29 cellular contexts compared by ENCODE assay signal in genomic region chrX:152028611-152029010, GRCh38. TPM values are rescaled to one million over a fixed set of nuclear protein-coding genes. Genes with fewer than 3 reads are reported as not detected.
"Had no signal": no experiment of that assay in that cellular context is flagged by ENCODE, and none has a peak within 500 bp of the region (broad histone marks: within the 10 kb centered on the region; RNA-seq: fewer than 3 reads in every experiment).

No MANE protein-coding gene starts in this region.

- H3K9me3 ChIP-seq: ovary, psoas muscle, spleen, stomach, thoracic aorta, thyroid gland, tibial nerve, upper lobe of right lung, vagina had no signal

- H3K4me2 ChIP-seq: neural progenitor cell, smooth muscle cell had no signal

- H3K4me3 Mint-ChIP-seq: naive B cell; natural killer cell; nephron; neural progenitor cell; stimulated activated effector memory CD8-positive, alpha-beta T cell treated with anti-CD3 and anti-CD28 coated beads, Interleukin-12 subunit alpha, Interleukin-12 subunit beta, amount 100 ng/mL, for 72 hours; stimulated activated naive B cell treated with anti-CD40 and anti-IgM and Interleukin-4, amounts not matched to agents 10 μg/mL and 1 μg/mL and 100 μg/mL, for 72 hours; stimulated activated naive CD8-positive, alpha-beta T cell treated with anti-CD3 and anti-CD28 coated beads, Interleukin-15, Interleukin-2, amounts not matched to agents 100 ng/mL and 50 ng/mL, for 24 hours; type B pancreatic cell had no signal

- H3K27ac Mint-ChIP-seq: naive B cell; natural killer cell; nephron; neural progenitor cell; progenitor cell of endocrine pancreas; stimulated activated effector memory CD8-positive, alpha-beta T cell treated with anti-CD3 and anti-CD28 coated beads, Interleukin-12 subunit alpha, Interleukin-12 subunit beta, amount 100 ng/mL, for 72 hours; stimulated activated naive B cell treated with anti-CD40 and anti-IgM and Interleukin-4, amounts not matched to agents 10 μg/mL and 1 μg/mL and 100 μg/mL, for 72 hours; stimulated activated naive CD8-positive, alpha-beta T cell treated with anti-CD3 and anti-CD28 coated beads, Interleukin-15, Interleukin-2, amounts not matched to agents 100 ng/mL and 50 ng/mL, for 24 hours; type B pancreatic cell had no signal

- H3K79me2 ChIP-seq: parathyroid adenoma had no signal

- H3K4me3 ChIP-seq: neural progenitor cell, ovary, psoas muscle, skin epidermis, smooth muscle cell, spleen, stomach, thoracic aorta, thyroid gland, tibial nerve, upper lobe of right lung, vagina had no signal

- H3K36me3 Mint-ChIP-seq: naive B cell; natural killer cell; neural progenitor cell; stimulated activated effector memory CD8-positive, alpha-beta T cell treated with anti-CD3 and anti-CD28 coated beads, Interleukin-12 subunit alpha, Interleukin-12 subunit beta, amount 100 ng/mL, for 72 hours; stimulated activated naive B cell treated with anti-CD40 and anti-IgM and Interleukin-4, amounts not matched to agents 10 μg/mL and 1 μg/mL and 100 μg/mL, for 72 hours; type B pancreatic cell had no signal

- H3K27ac ChIP-seq: neural progenitor cell, ovary, psoas muscle, skin epidermis, spleen, stomach, thoracic aorta, thyroid gland, tibial nerve, upper lobe of right lung, vagina had no signal

- DNase-seq: naive B cell; natural killer cell; occipital lobe; ovary; posterior cingulate gyrus; psoas muscle; right cardiac atrium; spleen; stimulated activated CD4-positive, alpha-beta T cell treated with anti-CD3 and anti-CD28 coated beads, Interleukin-15, amount 100 ng/mL, for 24 hours; stimulated activated CD4-positive, alpha-beta T cell treated with anti-CD3 and anti-CD28 coated beads, Interleukin-2, amount 100 ng/mL, for 24 hours; stimulated activated CD4-positive, alpha-beta T cell treated with anti-CD3 and anti-CD28 coated beads, Interleukin-2, amount 100 ng/mL, for 48 hours; stimulated activated CD4-positive, alpha-beta T cell treated with anti-CD3 and anti-CD28 coated beads, Interleukin-4, amount 100 ng/mL, for 24 hours; stimulated activated naive B cell treated with anti-CD40 and anti-IgM and Interleukin-4, amounts not matched to agents 10 μg/mL and 1 μg/mL and 100 μg/mL, for 72 hours; stimulated activated naive CD4-positive, alpha-beta T cell treated with Interleukin-2 at 50 U/mL for 16 hours; stomach; thyroid gland; upper lobe of right lung had no signal

- H3K9me3 Mint-ChIP-seq: stimulated activated naive CD8-positive, alpha-beta T cell treated with anti-CD3 and anti-CD28 coated beads, Interleukin-15, Interleukin-2, amounts not matched to agents 100 ng/mL and 50 ng/mL, for 24 hours; type B pancreatic cell had no signal

- H3K4me1 ChIP-seq: neural progenitor cell, parathyroid adenoma, psoas muscle, spleen, stomach, thyroid gland, tibial nerve, upper lobe of right lung, vagina had no signal

- H3K4me1 Mint-ChIP-seq: naive B cell; natural killer cell; nephron; neural progenitor cell; stimulated activated effector memory CD8-positive, alpha-beta T cell treated with anti-CD3 and anti-CD28 coated beads, Interleukin-12 subunit alpha, Interleukin-12 subunit beta, amount 100 ng/mL, for 72 hours; stimulated activated naive B cell treated with anti-CD40 and anti-IgM and Interleukin-4, amounts not matched to agents 10 μg/mL and 1 μg/mL and 100 μg/mL, for 72 hours had no signal

- H3K27me3 Mint-ChIP-seq: naive B cell; progenitor cell of endocrine pancreas; stimulated activated naive B cell treated with anti-CD40 and anti-IgM and Interleukin-4, amounts not matched to agents 10 μg/mL and 1 μg/mL and 100 μg/mL, for 72 hours; stimulated activated naive CD8-positive, alpha-beta T cell treated with anti-CD3 and anti-CD28 coated beads, Interleukin-15, Interleukin-2, amounts not matched to agents 100 ng/mL and 50 ng/mL, for 24 hours; type B pancreatic cell had no signal

- H3K36me3 ChIP-seq: neural progenitor cell, ovary, spleen, stomach, thoracic aorta, thyroid gland, tibial nerve, upper lobe of right lung, vagina had no signal

- H3K27me3 ChIP-seq: neural progenitor cell, ovary, spleen, stomach, thyroid gland, tibial nerve, upper lobe of right lung, vagina had no signal

- H3K9ac ChIP-seq: neural progenitor cell, parathyroid adenoma had no signal

- H2AFZ ChIP-seq: neural progenitor cell, parathyroid adenoma had no signal

RNA-seq across cellular contexts. Expression of gene GABRE, which starts 54.1 kb away (rescaled TPM):
- total RNA-seq: natural killer cell had no signal
